In genomic region chr2:58571181-58571852, GRCh38 we compare ENCODE assay signal across 8 cellular contexts.
A peak's percentile ranks its signal among the peaks of the same experiment; 100 is the strongest.
DNase-seq lines count a peak whose midpoint lies in the region; ATAC-seq and FAIRE-seq lines count a peak whose summit lies in the region.

No MANE protein-coding gene starts in this region.

- ATAC-seq in GM21367 (IDR thresholded peaks at IDR 0.05; ENCODE audit: unreplicated experiment) (peak; percentile 80), HG03521 (IDR thresholded peaks at IDR 0.05; ENCODE audit: unreplicated experiment) (peak; percentile 76)
- ATAC-seq in activated naive CD8-positive, alpha-beta T cell treated with anti-CD3 and anti-CD28 coated beads, Interleukin-2, amount 50 U/mL, for 24 hours = peak; percentile 63
- ATAC-seq in stimulated activated memory B cell treated with anti-CD40 and anti-IgM and Interleukin-4, amounts not matched to agents 10 μg/mL and 1 μg/mL and 100 μg/mL, for 72 hours = peak; percentile 56

- H3K36me3 Mint-ChIP-seq in activated naive CD8-positive, alpha-beta T cell treated with anti-CD3 and anti-CD28 coated beads, Interleukin-2, amount 50 U/mL, for 24 hours (ENCODE audit: low read depth) = no peaks in the 10 kb centered on the region
- no peaks in the 10 kb centered on the region for H3K36me3 Mint-ChIP-seq in stimulated activated memory B cell treated with anti-CD40 and anti-IgM and Interleukin-4, amounts not matched to agents 10 μg/mL and 1 μg/mL and 100 μg/mL, for 72 hours

- FAIRE-seq in G401.6 (lab: Jason Lieb, UNC) = peak; percentile 99

- H3K9me3 Mint-ChIP-seq in activated naive CD8-positive, alpha-beta T cell treated with anti-CD3 and anti-CD28 coated beads, Interleukin-2, amount 50 U/mL, for 24 hours = no peaks in the 10 kb centered on the region
- H3K9me3 Mint-ChIP-seq in stimulated activated memory B cell treated with anti-CD40 and anti-IgM and Interleukin-4, amounts not matched to agents 10 μg/mL and 1 μg/mL and 100 μg/mL, for 72 hours = no peaks in the 10 kb centered on the region

- DNase-seq in NCI-H510A (lab: John Stamatoyannopoulos, UW) (peak; percentile 22), iPS DF 4.7 (ENCODE audit: extremely low read depth, low spot score) (peak; percentile 90)
- peak; percentile 3 for DNase-seq in activated naive CD8-positive, alpha-beta T cell treated with anti-CD3 and anti-CD28 coated beads, Interleukin-2, amount 50 U/mL, for 24 hours
- DNase-seq in activated CD4-positive, CD25-positive, alpha-beta regulatory T cell (lab: John Stamatoyannopoulos, UW) = no peak

- no peaks in the 10 kb centered on the region for H3K27me3 Mint-ChIP-seq in activated naive CD8-positive, alpha-beta T cell treated with anti-CD3 and anti-CD28 coated beads, Interleukin-2, amount 50 U/mL, for 24 hours
- H3K27me3 Mint-ChIP-seq in stimulated activated memory B cell treated with anti-CD40 and anti-IgM and Interleukin-4, amounts not matched to agents 10 μg/mL and 1 μg/mL and 100 μg/mL, for 72 hours = no peaks in the 10 kb centered on the region

- H3K4me1 Mint-ChIP-seq in activated naive CD8-positive, alpha-beta T cell treated with anti-CD3 and anti-CD28 coated beads, Interleukin-2, amount 50 U/mL, for 24 hours = peaks cover 2% of the 10 kb centered on the region
- peaks cover 16% of the 10 kb centered on the region for H3K4me1 Mint-ChIP-seq in stimulated activated memory B cell treated with anti-CD40 and anti-IgM and Interleukin-4, amounts not matched to agents 10 μg/mL and 1 μg/mL and 100 μg/mL, for 72 hours

- no peak overlapping the region for H3K27ac Mint-ChIP-seq in activated naive CD8-positive, alpha-beta T cell treated with anti-CD3 and anti-CD28 coated beads, Interleukin-2, amount 50 U/mL, for 24 hours
- no peak overlapping the region for H3K27ac Mint-ChIP-seq in stimulated activated memory B cell treated with anti-CD40 and anti-IgM and Interleukin-4, amounts not matched to agents 10 μg/mL and 1 μg/mL and 100 μg/mL, for 72 hours

- no peak overlapping the region for H3K4me3 Mint-ChIP-seq in activated naive CD8-positive, alpha-beta T cell treated with anti-CD3 and anti-CD28 coated beads, Interleukin-2, amount 50 U/mL, for 24 hours
- H3K4me3 Mint-ChIP-seq in stimulated activated memory B cell treated with anti-CD40 and anti-IgM and Interleukin-4, amounts not matched to agents 10 μg/mL and 1 μg/mL and 100 μg/mL, for 72 hours = no peak overlapping the region

Comparison
In these comparisons a context has a peak if more than half of its experiments do, and no peak if none do; other contexts are left out.
1. DNase-seq: peak in NCI-H510A (single experiment), activated naive CD8-positive, alpha-beta T cell treated with anti-CD3 and anti-CD28 coated beads, Interleukin-2, amount 50 U/mL, for 24 hours (single experiment) and iPS DF 4.7 (single experiment); none in activated CD4-positive, CD25-positive, alpha-beta regulatory T cell (0 of 4).
2. Peak in every context shown above with its lines, with median percentiles within 50 percentile points of each other: ATAC-seq.